21 cellular contexts compared by ENCODE assay signal in the genomic region with DNA sequence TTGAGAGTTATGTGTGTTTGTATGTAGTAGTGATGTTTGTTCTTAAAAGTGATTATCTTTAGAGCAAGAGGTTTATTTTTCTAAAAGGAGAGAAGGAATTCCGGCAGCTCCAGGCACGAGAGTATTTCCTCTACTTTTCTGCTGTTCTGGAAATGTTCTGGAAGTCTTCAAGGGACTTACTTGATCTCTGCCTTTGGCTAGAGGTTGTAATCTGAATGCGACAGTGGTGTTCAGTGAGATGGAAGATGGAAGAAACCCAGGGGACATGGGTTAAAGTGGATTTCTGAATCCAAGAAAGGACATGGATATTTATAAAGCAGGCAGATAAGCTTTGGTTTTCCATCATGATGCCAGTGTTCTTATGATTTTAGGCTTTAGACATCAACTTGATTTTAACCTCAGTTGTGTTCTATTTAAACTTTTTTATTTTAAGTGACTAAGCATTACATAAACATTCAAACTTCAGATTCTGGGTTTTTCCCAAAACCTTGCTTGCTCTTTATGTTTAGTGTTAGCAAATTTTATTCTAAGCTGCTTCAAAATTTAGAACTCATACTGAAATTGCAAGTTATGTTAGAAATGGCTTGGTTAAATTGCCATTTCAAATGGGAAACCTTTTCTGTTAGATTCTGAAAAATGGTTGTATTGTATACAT. TPM values are rescaled to one million over a fixed set of nuclear protein-coding genes. Genes with fewer than 3 reads are reported as not detected.
DNase-seq lines count a peak whose midpoint lies in the region; ATAC-seq and TF ChIP-seq lines count a peak whose summit lies in the region.
"Had no signal": no experiment of that assay in that cellular context is flagged by ENCODE, and none has a peak within 500 bp of the region (broad histone marks: within the 10 kb centered on the region; RNA-seq: fewer than 3 reads in every experiment).

No MANE protein-coding gene starts in this region.

- H3K27ac ChIP-seq in heart left ventricle (peak overlapping the region in 10 of 12 donors; percentile 6 to 54 (median 32)), rectal smooth muscle tissue (ENCODE audit: low read depth, low read length) (peak overlapping the region; percentile 6), aorta (ENCODE audit: low read depth in 1 of 2, low read length in 2 of 2) (peak overlapping the region; percentile 68 to 97)
- H3K27ac ChIP-seq: SJCRH30 had no signal

- intact Hi-C loops in heart left ventricle (cut with DNase I) (no loop called here), aorta (cut with DNase I) (loop anchor here (5.0 kb wide), 1 partner anchor 35 kb away; no protein-coding TSS in a partner anchor)
- intact Hi-C loops in activated CD4-positive, alpha-beta T cell treated with anti-CD3 and anti-CD28 coated beads for 36 hours (cut with DNase I, micrococcal nuclease) = no loop called here

- H3K27ac Mint-ChIP-seq in stimulated activated naive CD8-positive, alpha-beta T cell treated with anti-CD3 and anti-CD28 coated beads, Interleukin-15, Interleukin-2, amounts not matched to agents 100 ng/mL and 50 ng/mL, for 24 hours = peak overlapping the region; percentile 53
- H3K27ac Mint-ChIP-seq in stimulated activated naive CD8-positive, alpha-beta T cell treated with anti-CD3 and anti-CD28 coated beads, Interleukin-15, amount 100 ng/mL, for 72 hours = peak overlapping the region in 1 of 2 donors; percentile 47
- no peak overlapping the region for H3K27ac Mint-ChIP-seq in activated CD4-positive, alpha-beta T cell treated with anti-CD3 and anti-CD28 coated beads for 36 hours
- H3K27ac Mint-ChIP-seq: activated naive CD4-positive, alpha-beta T cell treated with anti-CD3 and anti-CD28 coated beads, Interleukin-2, amount 50 U/mL, for 24 hours; stimulated activated effector memory CD8-positive, alpha-beta T cell treated with anti-CD3 and anti-CD28 coated beads, Interleukin-12 subunit alpha, Interleukin-12 subunit beta, amount 100 ng/mL, for 72 hours had no signal

- no peaks in the 10 kb centered on the region for H3K27me3 Mint-ChIP-seq in stimulated activated naive CD8-positive, alpha-beta T cell treated with anti-CD3 and anti-CD28 coated beads, Interleukin-15, Interleukin-2, amounts not matched to agents 100 ng/mL and 50 ng/mL, for 24 hours
- no peaks in the 10 kb centered on the region for H3K27me3 Mint-ChIP-seq in stimulated activated naive CD8-positive, alpha-beta T cell treated with anti-CD3 and anti-CD28 coated beads, Interleukin-15, amount 100 ng/mL, for 72 hours
- H3K27me3 Mint-ChIP-seq in activated CD4-positive, alpha-beta T cell treated with anti-CD3 and anti-CD28 coated beads for 36 hours = no peaks in the 10 kb centered on the region
- H3K27me3 Mint-ChIP-seq: activated naive CD4-positive, alpha-beta T cell treated with anti-CD3 and anti-CD28 coated beads, Interleukin-2, amount 50 U/mL, for 24 hours had no signal

- WGBS in heart left ventricle, 4 donors = 39 to 51% (median 43%) methylated on average over 3 of the region's 3 CpGs
- 1 to 4% methylated on average over 3 of the region's 3 CpGs for WGBS in aorta, 2 donors

- POLR2A ChIA-PET in activated CD4-positive, alpha-beta T cell treated with anti-CD3 and anti-CD28 coated beads for 36 hours (lab: Charles Lee) = no interaction called here

- H3K4me3 ChIP-seq in heart left ventricle (peak overlapping the region in 6 of 12 donors; percentile 4 to 49 (median 48)), rectal smooth muscle tissue (ENCODE audit: low read length) (no peak overlapping the region), aorta (ENCODE audit: low read length in 2 of 2) (peak overlapping the region in 1 of 2 donors; percentile 59)
- H3K4me3 ChIP-seq: SJCRH30 had no signal

- no peak for ATAC-seq in stimulated activated naive CD8-positive, alpha-beta T cell treated with anti-CD3 and anti-CD28 coated beads, Interleukin-15, amount 100 ng/mL, for 72 hours
- ATAC-seq in heart left ventricle = peak; percentile 36 to 56 (median 46)
- peak; percentile 47 for ATAC-seq in aorta (ENCODE audit: low FRiP score)
- no peak for ATAC-seq in activated CD4-positive, alpha-beta T cell treated with anti-CD3 and anti-CD28 coated beads for 36 hours
- ATAC-seq: stimulated activated effector memory CD8-positive, alpha-beta T cell treated with anti-CD3 and anti-CD28 coated beads, Interleukin-12 subunit alpha, Interleukin-12 subunit beta, amount 100 ng/mL, for 72 hours had no signal

- TF ChIP-seq POLR2A in heart left ventricle (IDR thresholded peaks at IDR 0.05) = no peak

- H3K9ac ChIP-seq in rectal smooth muscle tissue (ENCODE audit: low read length) = no peak overlapping the region

- peaks cover 0 to 16% (median 3%) of the 10 kb centered on the region in 9 donors for H3K36me3 ChIP-seq in heart left ventricle
- no peaks in the 10 kb centered on the region for H3K36me3 ChIP-seq in rectal smooth muscle tissue (ENCODE audit: control insufficient read depth, insufficient read depth, low read length)
- H3K36me3 ChIP-seq in aorta (ENCODE audit: control insufficient read depth in 1 of 2, insufficient read depth in 2 of 2, low read length in 1 of 2) = no peaks in the 10 kb centered on the region

- peaks cover 24% of the 10 kb centered on the region for H3K4me1 Mint-ChIP-seq in stimulated activated naive CD8-positive, alpha-beta T cell treated with anti-CD3 and anti-CD28 coated beads, Interleukin-15, Interleukin-2, amounts not matched to agents 100 ng/mL and 50 ng/mL, for 24 hours (ENCODE audit: low read depth)
- H3K4me1 Mint-ChIP-seq in stimulated activated naive CD8-positive, alpha-beta T cell treated with anti-CD3 and anti-CD28 coated beads, Interleukin-15, amount 100 ng/mL, for 72 hours = peaks cover 23% of the 10 kb centered on the region
- peaks cover 8% of the 10 kb centered on the region for H3K4me1 Mint-ChIP-seq in activated CD4-positive, alpha-beta T cell treated with anti-CD3 and anti-CD28 coated beads for 36 hours

- no peak overlapping the region for H3K4me3 Mint-ChIP-seq in stimulated activated naive CD8-positive, alpha-beta T cell treated with anti-CD3 and anti-CD28 coated beads, Interleukin-15, Interleukin-2, amounts not matched to agents 100 ng/mL and 50 ng/mL, for 24 hours
- no peak overlapping the region for H3K4me3 Mint-ChIP-seq in stimulated activated naive CD8-positive, alpha-beta T cell treated with anti-CD3 and anti-CD28 coated beads, Interleukin-15, amount 100 ng/mL, for 72 hours
- H3K4me3 Mint-ChIP-seq in activated CD4-positive, alpha-beta T cell treated with anti-CD3 and anti-CD28 coated beads for 36 hours = no peak overlapping the region
- H3K4me3 Mint-ChIP-seq: activated naive CD4-positive, alpha-beta T cell treated with anti-CD3 and anti-CD28 coated beads, Interleukin-2, amount 50 U/mL, for 24 hours; stimulated activated effector memory CD8-positive, alpha-beta T cell treated with anti-CD3 and anti-CD28 coated beads, Interleukin-12 subunit alpha, Interleukin-12 subunit beta, amount 100 ng/mL, for 72 hours had no signal

- TF ChIP-seq CTCF in heart left ventricle (IDR thresholded peaks at IDR 0.05) = no peak

- peaks cover 0 to 46% (median 17%) of the 10 kb centered on the region in 12 donors for H3K4me1 ChIP-seq in heart left ventricle
- H3K4me1 ChIP-seq in rectal smooth muscle tissue (ENCODE audit: control insufficient read depth, insufficient read depth, low read length) = peaks cover 18% of the 10 kb centered on the region
- H3K4me1 ChIP-seq in aorta (ENCODE audit: control insufficient read depth in 1 of 2, insufficient read depth in 2 of 2, low read length in 2 of 2) = peaks cover 0 to 15% of the 10 kb centered on the region in 2 donors

- H3K9me3 Mint-ChIP-seq in stimulated activated naive CD8-positive, alpha-beta T cell treated with anti-CD3 and anti-CD28 coated beads, Interleukin-15, Interleukin-2, amounts not matched to agents 100 ng/mL and 50 ng/mL, for 24 hours = peaks cover under 1% of the 10 kb centered on the region
- H3K9me3 Mint-ChIP-seq in stimulated activated naive CD8-positive, alpha-beta T cell treated with anti-CD3 and anti-CD28 coated beads, Interleukin-15, amount 100 ng/mL, for 72 hours = peaks cover under 1 to 4% of the 10 kb centered on the region in 2 donors
- no peaks in the 10 kb centered on the region for H3K9me3 Mint-ChIP-seq in activated CD4-positive, alpha-beta T cell treated with anti-CD3 and anti-CD28 coated beads for 36 hours (ENCODE audit: low read depth)
- H3K9me3 Mint-ChIP-seq: activated naive CD4-positive, alpha-beta T cell treated with anti-CD3 and anti-CD28 coated beads, Interleukin-2, amount 50 U/mL, for 24 hours; stimulated activated effector memory CD8-positive, alpha-beta T cell treated with anti-CD3 and anti-CD28 coated beads, Interleukin-12 subunit alpha, Interleukin-12 subunit beta, amount 100 ng/mL, for 72 hours had no signal

- H3K27me3 ChIP-seq in heart left ventricle (no peaks in the 10 kb centered on the region), rectal smooth muscle tissue (ENCODE audit: control insufficient read depth, insufficient read depth, low read length) (no peaks in the 10 kb centered on the region), aorta (ENCODE audit: control insufficient read depth in 1 of 2, insufficient read depth in 2 of 2, low read length in 1 of 2) (no peaks in the 10 kb centered on the region)
- H3K27me3 ChIP-seq: SJCRH30 had no signal

- H3K9me3 ChIP-seq in heart left ventricle (no peaks in the 10 kb centered on the region), aorta (ENCODE audit: control insufficient read depth, low read length) (no peaks in the 10 kb centered on the region)
- H3K9me3 ChIP-seq: SJCRH30 had no signal

- no peak for DNase-seq in stimulated activated naive CD8-positive, alpha-beta T cell treated with anti-CD3 and anti-CD28 coated beads, Interleukin-15, amount 100 ng/mL, for 72 hours
- DNase-seq in heart left ventricle (no peak), aorta (no peak), NCI-H2107 treated with DMSO at 0.1 percent for 48 hours (lab: John Stamatoyannopoulos, UW; ENCODE audit: unreplicated experiment) (no peak), NCI-H748 (lab: John Stamatoyannopoulos, UW; ENCODE audit: unreplicated experiment) (no peak)
- DNase-seq in activated CD4-positive, alpha-beta T cell treated with anti-CD3 and anti-CD28 coated beads for 36 hours = no peak
- DNase-seq: activated CD4-positive, alpha-beta T cell treated with anti-CD3 and anti-CD28 coated beads for 4 hours; central memory CD4-positive, alpha-beta T cell; DMS79 treated with DMSO at 0.1 percent for 48 hours; head of caudate nucleus; kidney; NCI-H2029; NCI-H510A; SJCRH30; small intestine; T-helper 9 cell had no signal

- peaks cover 28% of the 10 kb centered on the region for H3K36me3 Mint-ChIP-seq in stimulated activated naive CD8-positive, alpha-beta T cell treated with anti-CD3 and anti-CD28 coated beads, Interleukin-15, Interleukin-2, amounts not matched to agents 100 ng/mL and 50 ng/mL, for 24 hours (ENCODE audit: low read depth)
- peaks cover 9% of the 10 kb centered on the region for H3K36me3 Mint-ChIP-seq in activated CD4-positive, alpha-beta T cell treated with anti-CD3 and anti-CD28 coated beads for 36 hours (ENCODE audit: low read depth)

- CTCF ChIA-PET in activated CD4-positive, alpha-beta T cell treated with anti-CD3 and anti-CD28 coated beads for 36 hours (lab: Charles Lee) = interaction anchor here (0.6 to 1.8 kb wide), 3 partner anchors 12 to 149 kb away, joined by 3 to 4 read pairs (median 3); no protein-coding TSS in a partner anchor

RNA-seq across cellular contexts. Expression of gene GPR21, which starts 3.5 kb away (rescaled TPM):
- total RNA-seq in heart left ventricle = 1 to 10 TPM in 1 of 9 donors, under 1 TPM in 4, not detected in 4; 0.23 to 1.6 (median 0.34) TPM
- polyA plus RNA-seq in heart left ventricle = under 1 TPM in 1 of 2 donors, not detected in 1; 0.19 TPM
- 10 to 100 TPM in 1 of 2 donors, 1 to 10 TPM in 1; 8.8 to 13.9 TPM for total RNA-seq in aorta
- 1 to 10 TPM in 1 of 2 donors, under 1 TPM in 1; 0.50 to 3.8 TPM for polyA plus RNA-seq in aorta
- total RNA-seq in activated CD4-positive, alpha-beta T cell treated with anti-CD3 and anti-CD28 coated beads for 36 hours = 1 to 10 TPM in 1 of 2 experiments, under 1 TPM in 1; 0.78 to 1.0 TPM
- total RNA-seq: A673 had no signal

Comparison
In these comparisons a context has a peak if more than half of its experiments do, and no peak if none do; other contexts are left out.
1. ATAC-seq: peak in heart left ventricle (4 of 4) and aorta (single experiment); none in stimulated activated naive CD8-positive, alpha-beta T cell treated with anti-CD3 and anti-CD28 coated beads, Interleukin-15, amount 100 ng/mL, for 72 hours (single experiment) and activated CD4-positive, alpha-beta T cell treated with anti-CD3 and anti-CD28 coated beads for 36 hours (single experiment).
2. H3K27ac ChIP-seq: peak in every context shown above with its lines; median percentile 82 in aorta; 32 in heart left ventricle; 6 in rectal smooth muscle tissue.
3. intact Hi-C loops: an anchor here in aorta (5.0 kb wide); none called in heart left ventricle and activated CD4-positive, alpha-beta T cell treated with anti-CD3 and anti-CD28 coated beads for 36 hours.